In the genomic region with DNA sequence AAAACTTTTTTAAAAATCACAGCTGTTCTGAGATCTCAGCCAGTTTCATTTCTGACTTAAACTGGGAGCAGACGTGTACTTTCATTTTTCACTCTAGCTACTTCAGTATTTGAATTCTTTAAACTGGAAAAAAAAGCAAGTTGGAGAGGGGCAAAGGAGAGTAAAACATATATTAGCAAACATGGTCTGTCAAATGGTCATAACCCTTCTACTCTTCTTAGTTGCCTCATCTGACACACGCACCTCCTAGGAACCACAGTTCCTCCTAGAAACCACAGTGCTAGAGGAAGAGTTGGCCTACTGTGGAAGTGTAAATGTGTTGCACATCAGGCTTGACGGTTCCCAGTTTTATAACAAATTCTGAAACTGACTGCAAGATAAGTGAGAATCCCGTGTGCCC, we compare ENCODE assay signal across 9 cellular contexts. TPM values are rescaled to one million over a fixed set of nuclear protein-coding genes. Genes with fewer than 3 reads are reported as not detected.
DNase-seq lines count a peak whose midpoint lies in the region; ATAC-seq and TF ChIP-seq lines count a peak whose summit lies in the region.
"Had no signal": no experiment of that assay in that cellular context is flagged by ENCODE, and none has a peak within 500 bp of the region (broad histone marks: within the 10 kb centered on the region; RNA-seq: fewer than 3 reads in every experiment).

No MANE protein-coding gene starts in this region.

- H3K79me2 ChIP-seq in PC-3 (ENCODE audit: low read length), result no peaks in the 10 kb centered on the region

- H3K27ac ChIP-seq in HL-60 (replicated peaks) (peak overlapping the region; percentile 17), PC-3 (ENCODE audit: low read length) (no peak overlapping the region)

- H3K9me3 Mint-ChIP-seq in activated CD4-positive, alpha-beta T cell treated with anti-CD3 and anti-CD28 coated beads for 36 hours (ENCODE audit: low read depth), result no peaks in the 10 kb centered on the region
- no peaks in the 10 kb centered on the region for H3K9me3 Mint-ChIP-seq in natural killer cell

- TF ChIP-seq CTCF in HL-60 (IDR thresholded peaks at IDR 0.05; ENCODE audit: insufficient read depth, low read length) (no peak), natural killer cell (IDR thresholded peaks at IDR 0.05) (no peak), PC-3 (conservative IDR thresholded peaks at IDR 0.05; ENCODE audit: low read depth, low read length) (no peak)

- no peak overlapping the region for H3K4me3 Mint-ChIP-seq in activated CD4-positive, alpha-beta T cell treated with anti-CD3 and anti-CD28 coated beads for 36 hours
- H3K4me3 Mint-ChIP-seq in natural killer cell, result no peak overlapping the region

- DNase-seq in activated CD4-positive, alpha-beta T cell treated with anti-CD3 and anti-CD28 coated beads for 36 hours, result no peak
- DNase-seq in activated CD4-positive, alpha-beta T cell treated with anti-CD3 and anti-CD28 coated beads, Interleukin-2, amount 50 U/mL, for 48 hours, result no peak
- DNase-seq in HL-60 (ENCODE audit: low read depth in 1 of 2, low spot score in 1 of 2) (peak in 1 of 2 experiments; percentile 84), natural killer cell (no peak), HuH-7 (ENCODE audit: low spot score) (no peak), PC-3 (no peak)
- no peak for DNase-seq in stimulated activated naive CD4-positive, alpha-beta T cell (lab: John Stamatoyannopoulos, UW)
- DNase-seq: NCI-H524 treated with DMSO at 0.1 percent for 48 hours had no signal

- H3K27me3 Mint-ChIP-seq in activated CD4-positive, alpha-beta T cell treated with anti-CD3 and anti-CD28 coated beads for 36 hours, result no peaks in the 10 kb centered on the region
- no peaks in the 10 kb centered on the region for H3K27me3 Mint-ChIP-seq in natural killer cell (ENCODE audit: low read depth in 2 of 2)

- POLR2A ChIA-PET in activated CD4-positive, alpha-beta T cell treated with anti-CD3 and anti-CD28 coated beads for 36 hours (lab: Charles Lee), result interaction anchor here (0.6 to 1.0 kb wide), 3 partner anchors 114 to 953 kb away, joined by 3 to 5 read pairs (median 3); no protein-coding TSS in a partner anchor
- POLR2A ChIA-PET in PC-3 (lab: Charles Lee; ENCODE audit: unreplicated experiment), result no interaction called here

- no peak overlapping the region for H3K9ac ChIP-seq in PC-3 (ENCODE audit: low read length)

- no peaks in the 10 kb centered on the region for H3K27me3 ChIP-seq in HL-60 (ENCODE audit: insufficient read depth, poor library complexity, severe bottlenecking)
- no peaks in the 10 kb centered on the region for H3K27me3 ChIP-seq in PC-3 (ENCODE audit: low read length)

- peak; percentile 82 for ATAC-seq in activated CD4-positive, alpha-beta T cell treated with anti-CD3 and anti-CD28 coated beads for 36 hours
- peak; percentile 69 for ATAC-seq in HG02571 (IDR thresholded peaks at IDR 0.05; ENCODE audit: unreplicated experiment)
- ATAC-seq in natural killer cell, result peak in 1 of 3 donors; percentile 49
- no peak for ATAC-seq in PC-3

- no peak overlapping the region for H3K27ac Mint-ChIP-seq in activated CD4-positive, alpha-beta T cell treated with anti-CD3 and anti-CD28 coated beads for 36 hours
- H3K27ac Mint-ChIP-seq in natural killer cell, result peak overlapping the region; percentile 3 to 48

- H3K36me3 Mint-ChIP-seq in activated CD4-positive, alpha-beta T cell treated with anti-CD3 and anti-CD28 coated beads for 36 hours (ENCODE audit: low read depth), result peaks cover 69% of the 10 kb centered on the region
- peaks cover 24% of the 10 kb centered on the region for H3K36me3 Mint-ChIP-seq in natural killer cell

- peaks cover 34% of the 10 kb centered on the region for H3K4me1 Mint-ChIP-seq in activated CD4-positive, alpha-beta T cell treated with anti-CD3 and anti-CD28 coated beads for 36 hours
- H3K4me1 Mint-ChIP-seq in natural killer cell, result peaks cover 15 to 22% of the 10 kb centered on the region in 2 donors

- H3K4me1 ChIP-seq in PC-3 (ENCODE audit: insufficient read depth, low read length), result peaks cover 3% of the 10 kb centered on the region; the same call in 1 of the 2 replicates

- H3K36me3 ChIP-seq in PC-3 (ENCODE audit: low read depth, low read length), result peaks cover 18% of the 10 kb centered on the region

- H3K9me2 ChIP-seq in PC-3 (replicated peaks; ENCODE audit: low read length), result no peaks in the 10 kb centered on the region

- intact Hi-C loops in activated CD4-positive, alpha-beta T cell treated with anti-CD3 and anti-CD28 coated beads for 36 hours (cut with DNase I, micrococcal nuclease), result loop anchor here (5.0 kb wide), 2 partner anchors 111 to 1021 kb away; no protein-coding TSS in a partner anchor
- intact Hi-C loops in natural killer cell (cut with micrococcal nuclease) (no loop called here), PC-3 (cut with micrococcal nuclease) (no loop called here)

- no peak overlapping the region for H3K4me2 ChIP-seq in PC-3 (ENCODE audit: low read length)

- H3F3A ChIP-seq in PC-3 (ENCODE audit: low read length, unreplicated experiment), result no peaks in the 10 kb centered on the region

- no peak overlapping the region for H2AFZ ChIP-seq in PC-3 (ENCODE audit: low read length)

- CTCF ChIA-PET in activated CD4-positive, alpha-beta T cell treated with anti-CD3 and anti-CD28 coated beads for 36 hours (lab: Charles Lee), result interaction anchor here (0.7 to 2.3 kb wide), 2 partner anchors 9 to 282 kb away, joined by 3 to 6 read pairs; no protein-coding TSS in a partner anchor
- CTCF ChIA-PET in PC-3 (lab: Charles Lee), result no interaction called here

- H3K9me3 ChIP-seq in PC-3 (ENCODE audit: low read length), result no peaks in the 10 kb centered on the region

- H3K4me3 ChIP-seq in HL-60 (replicated peaks; ENCODE audit: insufficient read depth, low read length) (no peak overlapping the region), PC-3 (ENCODE audit: low read length) (no peak overlapping the region)

- BruUV-seq in PC-3 (replicated peaks; lab: Mats Ljungman, UMichigan), result no TSS peak

- H4K20me1 ChIP-seq in PC-3 (ENCODE audit: low read length), result no peaks in the 10 kb centered on the region

RNA-seq across cellular contexts. Expression of a gene that starts 47.2 kb away (rescaled TPM):
- total RNA-seq in activated CD4-positive, alpha-beta T cell treated with anti-CD3 and anti-CD28 coated beads for 36 hours, result 10 to 100 TPM; 51.8 to 53.4 TPM
- total RNA-seq in natural killer cell (10 to 100 TPM; 41.8 to 62.1 (median 51.4) TPM), PC-3 (2014; rRNA removed) (80.7 and 84.6 TPM in 2 replicates)

RNA-seq across cellular contexts. Expression of a gene that starts 58.0 kb away (rescaled TPM):
- 10 to 100 TPM; 11.3 TPM for total RNA-seq in activated CD4-positive, alpha-beta T cell treated with anti-CD3 and anti-CD28 coated beads for 36 hours
- total RNA-seq in natural killer cell (1 to 10 TPM; 5.5 to 7.6 (median 6.1) TPM), PC-3 (2014; rRNA removed) (3.4 TPM in 1 of 2 replicates, not detected in the other)

Comparison
In these comparisons a context has a peak if more than half of its experiments do, and no peak if none do; other contexts are left out.
1. intact Hi-C loops: an anchor here in activated CD4-positive, alpha-beta T cell treated with anti-CD3 and anti-CD28 coated beads for 36 hours (5.0 kb wide); none called in natural killer cell and PC-3.